ENCODE assay signal across 19 cellular contexts in the genomic region with DNA sequence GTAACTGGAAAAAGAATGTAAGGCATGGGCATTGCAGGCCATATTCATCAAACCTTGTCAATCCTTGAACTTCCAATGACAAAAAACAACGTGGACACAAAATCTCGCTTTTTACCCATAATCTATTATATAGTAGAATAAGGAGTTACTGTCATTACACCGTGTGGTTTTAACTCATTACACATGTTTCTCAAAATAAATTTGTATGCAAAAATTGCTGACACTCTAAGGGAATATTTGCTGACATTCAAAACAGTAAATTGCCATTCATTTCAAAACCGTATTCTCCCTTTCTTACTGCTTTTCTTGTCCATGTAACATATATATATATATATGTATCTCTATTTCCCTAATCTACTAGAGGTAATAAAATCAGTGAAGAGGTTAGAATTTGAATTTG. TPM values are rescaled to one million over a fixed set of nuclear protein-coding genes. Genes with fewer than 3 reads are reported as not detected.
DNase-seq lines count a peak whose midpoint lies in the region; ATAC-seq and TF ChIP-seq lines count a peak whose summit lies in the region.
"Had no signal": no experiment of that assay in that cellular context is flagged by ENCODE, and none has a peak within 500 bp of the region (broad histone marks: within the 10 kb centered on the region; RNA-seq: fewer than 3 reads in every experiment).

No MANE protein-coding gene starts in this region.

- peaks cover 22% of the 10 kb centered on the region for H3K4me1 Mint-ChIP-seq in glutamatergic neuron (ENCODE audit: low read depth, unreplicated experiment)
- H3K4me1 Mint-ChIP-seq: CD14-positive monocyte; CD8-positive, alpha-beta memory T cell had no signal

- no peak overlapping the region for H3K27ac Mint-ChIP-seq in glutamatergic neuron (ENCODE audit: unreplicated experiment)
- H3K27ac Mint-ChIP-seq: CD14-positive monocyte; CD4-positive, alpha-beta T cell; CD8-positive, alpha-beta memory T cell; HFFc6 had no signal

- no peaks in the 10 kb centered on the region for H3K36me3 Mint-ChIP-seq in glutamatergic neuron (ENCODE audit: unreplicated experiment)
- H3K36me3 Mint-ChIP-seq: CD14-positive monocyte; CD8-positive, alpha-beta memory T cell had no signal

- H3K9me3 ChIP-seq in left ventricle myocardium inferior (replicated peaks) (no peaks in the 10 kb centered on the region), SK-N-MC (ENCODE audit: low read depth, low read length) (no peaks in the 10 kb centered on the region), thyroid gland (no peaks in the 10 kb centered on the region)
- H3K9me3 ChIP-seq: BE2C; BLaER1 treated with 17β-estradiol and CSF1 and Interleukin-3, amounts not matched to agents 10 nM and 100 nM; HAP-1 had no signal

- intact Hi-C loops in left ventricle myocardium inferior (cut with micrococcal nuclease) (no loop called here), left ventricle myocardium superior (cut with micrococcal nuclease) (no loop called here), thyroid gland (cut with DNase I) (no loop called here)

- peak overlapping the region; percentile 19 for H3K9ac ChIP-seq in SK-N-MC (ENCODE audit: insufficient read length)
- H3K9ac ChIP-seq: BLaER1 treated with 17β-estradiol and CSF1 and Interleukin-3, amounts not matched to agents 10 nM and 100 nM had no signal

- peaks cover 24% of the 10 kb centered on the region for H3K4me1 ChIP-seq in left ventricle myocardium inferior
- peaks cover 33 to 46% of the 10 kb centered on the region in 2 donors for H3K4me1 ChIP-seq in thyroid gland
- H3K4me1 ChIP-seq: HAP-1 had no signal

- H3K4me3 ChIP-seq in left ventricle myocardium inferior (no peak overlapping the region), SK-N-MC (peak overlapping the region; percentile 58), thyroid gland (replicated peaks in 1 of 3) (no peak overlapping the region)
- H3K4me3 ChIP-seq: BLaER1 treated with 17β-estradiol and CSF1 and Interleukin-3, amounts not matched to agents 10 nM and 100 nM; HAP-1 had no signal

- H3K27me3 ChIP-seq in left ventricle myocardium inferior (ENCODE audit: low read depth): no peaks in the 10 kb centered on the region
- no peaks in the 10 kb centered on the region for H3K27me3 ChIP-seq in thyroid gland
- H3K27me3 ChIP-seq: BE2C; BLaER1 treated with 17β-estradiol and CSF1 and Interleukin-3, amounts not matched to agents 10 nM and 100 nM had no signal

- 83 to 91% methylated on average over 4 of the region's 4 CpGs for WGBS in thyroid gland, 2 donors

- H3K27me3 Mint-ChIP-seq in glutamatergic neuron (ENCODE audit: unreplicated experiment): no peaks in the 10 kb centered on the region

- H3K9me3 Mint-ChIP-seq in glutamatergic neuron (ENCODE audit: unreplicated experiment): no peaks in the 10 kb centered on the region
- H3K9me3 Mint-ChIP-seq: CD14-positive monocyte; CD4-positive, alpha-beta T cell; HFFc6 had no signal

- TF ChIP-seq CTCF in left ventricle myocardium inferior (IDR thresholded peaks at IDR 0.05; ENCODE audit: borderline replicate concordance) (no peak), glutamatergic neuron (IDR thresholded peaks at IDR 0.05; ENCODE audit: partially characterized antibody, unreplicated experiment) (no peak), thyroid gland (IDR thresholded peaks at IDR 0.05) (no peak)

- no peak for TF ChIP-seq POLR2A in thyroid gland (IDR thresholded peaks at IDR 0.05)

- H3K27ac ChIP-seq in left ventricle myocardium inferior (replicated peaks) (peak overlapping the region; percentile 61), SK-N-MC (peak overlapping the region; percentile 67), thyroid gland (no peak overlapping the region)
- H3K27ac ChIP-seq: 22Rv1; BLaER1 treated with 17β-estradiol and CSF1 and Interleukin-3, amounts not matched to agents 10 nM and 100 nM had no signal

- ATAC-seq in left ventricle myocardium superior (no peak), GM19463 (IDR thresholded peaks at IDR 0.05; ENCODE audit: unreplicated experiment) (no peak)

- DNase-seq in left ventricle myocardium inferior (no peak), left ventricle myocardium superior (no peak), SK-N-MC (ENCODE audit: low read depth, low spot score) (no peak), glutamatergic neuron (no peak), thyroid gland (no peak)
- DNase-seq: AML-193; BE2C; CD4-positive, alpha-beta T cell; CD8-positive, alpha-beta memory T cell; DMS53; DMS79 treated with DMSO at 0.1 percent for 48 hours; GF-D8; GOT3; HFFc6 had no signal

- no peaks in the 10 kb centered on the region for H3K36me3 ChIP-seq in left ventricle myocardium inferior
- H3K36me3 ChIP-seq in SK-N-MC (ENCODE audit: insufficient read depth, low read length): no peaks in the 10 kb centered on the region
- H3K36me3 ChIP-seq in thyroid gland: no peaks in the 10 kb centered on the region
- H3K36me3 ChIP-seq: BLaER1 treated with 17β-estradiol and CSF1 and Interleukin-3, amounts not matched to agents 10 nM and 100 nM; HAP-1 had no signal

- H3K4me3 Mint-ChIP-seq in glutamatergic neuron (ENCODE audit: unreplicated experiment): peak overlapping the region; percentile 64
- H3K4me3 Mint-ChIP-seq: CD14-positive monocyte; CD4-positive, alpha-beta T cell; CD8-positive, alpha-beta memory T cell; HFFc6 had no signal

RNA-seq across cellular contexts. Expression of a gene that starts 33.4 kb away (rescaled TPM):
- 9.9 TPM for total RNA-seq in left ventricle myocardium inferior
- 15.9 TPM for total RNA-seq in left ventricle myocardium superior
- 21.0 TPM for total RNA-seq in glutamatergic neuron (ENCODE audit: unreplicated experiment)
- total RNA-seq in thyroid gland: 100 to 1,000 TPM in 2 of 4 donors, 10 to 100 TPM in 2; 75.8 to 168 (median 108) TPM

Comparison
In these comparisons a context has a peak if more than half of its experiments do, and no peak if none do; other contexts are left out.
1. H3K27ac ChIP-seq: peak in left ventricle myocardium inferior (single experiment) and SK-N-MC (single experiment); none in thyroid gland (0 of 3).